ENCODE assay signal across 1 cellular context in genomic region chr7:74173074-74173473, GRCh38.
TF ChIP-seq lines count a peak whose summit lies in the region.

No MANE protein-coding gene starts in this region.

TF ChIP-seq in HepG2, 621 proteins besides CTCF, POLR2A, EP300 and RAD21 (continued from another document):
- TF ChIP-seq HNF1B (CRISPR knock-in tag; IDR thresholded peaks at IDR 0.05), result 0 out of 2 replicates have a peak, but pooled peaks have one; percentile 5
- no peak for TF ChIP-seq DDIT3 (CRISPR knock-in tag; IDR thresholded peaks at IDR 0.05)
- TF ChIP-seq ATF7-NPFF (CRISPR knock-in tag; IDR thresholded peaks at IDR 0.05; ENCODE audit: low read depth), result no peak
- no peak for TF ChIP-seq HIC2 (CRISPR knock-in tag; IDR thresholded peaks at IDR 0.05; ENCODE audit: low read depth)
- no peak for TF ChIP-seq ZFP82 (CRISPR knock-in tag; IDR thresholded peaks at IDR 0.05; ENCODE audit: borderline replicate concordance)
- no peak for TF ChIP-seq GLMP (CRISPR knock-in tag; IDR thresholded peaks at IDR 0.05; ENCODE audit: borderline replicate concordance)
- TF ChIP-seq RBFOX2 (IDR thresholded peaks at IDR 0.05; ENCODE audit: low read depth, low read length), result no peak
